8 cellular contexts compared by ENCODE assay signal in the genomic region with DNA sequence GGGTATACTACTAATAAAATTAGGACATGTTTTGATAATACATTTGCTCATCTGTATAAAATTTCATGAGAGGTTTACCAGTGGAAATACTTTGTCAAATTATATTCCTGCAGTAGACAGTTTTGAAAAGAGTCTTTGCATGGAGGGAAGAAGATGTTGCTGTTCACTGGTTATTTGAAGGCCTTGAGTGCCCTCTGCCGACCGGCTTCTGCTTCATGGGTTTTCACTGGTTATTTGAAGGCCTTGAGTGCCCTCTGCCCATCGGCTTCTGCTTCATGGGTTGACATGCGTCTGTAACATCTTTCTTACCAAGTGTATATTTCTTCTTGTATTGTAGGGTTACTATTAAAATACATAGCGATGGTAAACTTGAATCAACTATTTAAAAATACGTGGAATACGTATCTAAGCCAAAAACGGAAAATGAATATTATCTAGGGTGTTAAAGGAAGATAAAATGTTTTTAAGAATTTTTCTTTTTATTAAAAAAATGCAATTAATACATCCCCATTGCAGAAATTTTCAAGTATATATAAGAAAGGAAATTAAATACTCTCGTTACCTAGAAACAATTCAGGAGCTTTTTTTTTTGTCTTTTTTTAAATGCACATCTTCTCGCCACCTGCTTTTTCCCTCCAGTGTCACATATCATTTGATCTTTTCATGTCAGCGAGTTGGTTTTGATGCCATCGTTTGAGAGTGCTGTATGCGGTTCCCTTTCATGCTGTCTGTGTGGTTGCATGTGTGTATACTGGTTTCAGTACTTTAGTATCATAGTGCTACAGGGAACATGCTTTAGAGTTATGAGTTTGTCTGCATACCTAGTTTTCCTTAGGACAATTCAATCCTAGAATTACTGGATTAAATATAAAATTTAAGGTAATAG.
DNase-seq lines count a peak whose midpoint lies in the region; TF ChIP-seq lines count a peak whose summit lies in the region.

No MANE protein-coding gene starts in this region.

- no peaks in the 10 kb centered on the region for H3K9me3 ChIP-seq in colonic mucosa

- peak; percentile 83 for DNase-seq in DMS53 (lab: John Stamatoyannopoulos, UW)
- peak; percentile 74 for DNase-seq in HEK293T (ENCODE audit: extremely low spot score)
- peak; percentile 9 for DNase-seq in NCI-H2171 (lab: John Stamatoyannopoulos, UW)
- peak; percentile 53 to 69 for DNase-seq in activated CD4-positive, alpha-beta T cell treated with anti-CD3 and anti-CD28 coated beads for 4 hours
- DNase-seq in colonic mucosa, result peak; percentile 81
- peak; percentile 62 to 89 for DNase-seq in lower leg skin (ENCODE audit: low spot score in 2 of 2)
- DNase-seq in stimulated activated CD8-positive, alpha-beta memory T cell treated with anti-CD3 and anti-CD28 coated beads, Interleukin-12 subunit alpha, Interleukin-12 subunit beta, amount 100 ng/mL, for 4 hours (ENCODE audit: low read depth), result peak; percentile 35
- no peak for DNase-seq in NCI-H187 treated with DMSO at 0.1 percent for 48 hours (lab: John Stamatoyannopoulos, UW)

- H3K27me3 ChIP-seq in colonic mucosa, result no peaks in the 10 kb centered on the region

- intact Hi-C loops in colonic mucosa (cut with DNase I) (loop anchor here (2.0 kb wide), 1 partner anchor 140 kb away; no protein-coding TSS in a partner anchor), lower leg skin (cut with DNase I; ENCODE audit: low total_unique reads) (no loop called here)

- no peak overlapping the region for H3K27ac ChIP-seq in colonic mucosa

- H3K4me1 ChIP-seq in colonic mucosa, result peaks cover 3% of the 10 kb centered on the region

- POLR2A ChIA-PET in HEK293T (lab: Yijun Ruan, JAX), result no interaction called here

- peaks cover 11% of the 10 kb centered on the region for H3K36me3 ChIP-seq in colonic mucosa

- H3K4me3 ChIP-seq in colonic mucosa, result no peak overlapping the region
- H3K4me3 ChIP-seq in lower leg skin (ENCODE audit: low read depth, poor library complexity, severe bottlenecking), result no peak overlapping the region

- TF ChIP-seq POLR2A in lower leg skin (IDR thresholded peaks at IDR 0.05), result no peak

- CTCF ChIA-PET in HEK293T (lab: Yijun Ruan, JAX), result interaction anchor here (1.0 to 1.1 kb wide), 2 partner anchors 140 to 144 kb away, joined by 6 to 8 read pairs; no protein-coding TSS in a partner anchor

- peak; percentile 68 for TF ChIP-seq CTCF in colonic mucosa (IDR thresholded peaks at IDR 0.05)
- no peak for TF ChIP-seq CTCF in lower leg skin (IDR thresholded peaks at IDR 0.05)

- H3K9ac ChIP-seq in colonic mucosa (ENCODE audit: low read depth in 2 of 2, low read length in 2 of 2), result no peak overlapping the region

- 70 to 72% methylated on average over 13 of the region's 13 CpGs for WGBS in lower leg skin, 2 donors

TF ChIP-seq in HEK293T, 16 proteins besides CTCF, POLR2A, EP300 and RAD21:
- no peak for TF ChIP-seq SUZ12 (IDR thresholded peaks at IDR 0.05)
- TF ChIP-seq, protein P1, sequence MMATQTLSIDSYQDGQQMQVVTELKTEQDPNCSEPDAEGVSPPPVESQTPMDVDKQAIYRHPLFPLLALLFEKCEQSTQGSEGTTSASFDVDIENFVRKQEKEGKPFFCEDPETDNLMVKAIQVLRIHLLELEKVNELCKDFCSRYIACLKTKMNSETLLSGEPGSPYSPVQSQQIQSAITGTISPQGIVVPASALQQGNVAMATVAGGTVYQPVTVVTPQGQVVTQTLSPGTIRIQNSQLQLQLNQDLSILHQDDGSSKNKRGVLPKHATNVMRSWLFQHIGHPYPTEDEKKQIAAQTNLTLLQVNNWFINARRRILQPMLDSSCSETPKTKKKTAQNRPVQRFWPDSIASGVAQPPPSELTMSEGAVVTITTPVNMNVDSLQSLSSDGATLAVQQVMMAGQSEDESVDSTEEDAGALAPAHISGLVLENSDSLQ (IDR thresholded peaks at IDR 0.05), result no peak
